ENCODE assay signal across 1 cellular context in the genomic region with DNA sequence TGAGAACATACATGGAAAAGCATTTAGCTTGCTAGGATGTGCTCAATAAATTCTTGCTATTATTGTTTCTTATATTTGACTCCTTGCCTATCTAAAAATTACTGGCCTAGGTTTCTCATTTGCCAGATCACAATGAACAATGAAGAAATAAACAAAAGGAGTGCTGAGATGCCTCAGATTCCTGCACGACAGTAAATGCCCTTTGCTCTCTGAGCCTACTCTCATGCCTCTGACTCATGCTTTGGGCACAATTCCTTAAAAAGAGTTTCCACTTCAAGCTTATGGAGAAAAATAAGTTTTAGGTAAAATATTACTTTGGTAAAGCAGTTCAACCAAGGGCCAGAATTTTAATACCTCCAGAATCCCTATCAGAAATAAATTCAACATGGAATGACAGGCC.
TF ChIP-seq lines count a peak whose summit lies in the region.

No MANE protein-coding gene starts in this region.

TF ChIP-seq in HCT116, 20 proteins besides CTCF, POLR2A, EP300 and RAD21 (continued from another document):
- TF ChIP-seq ZBTB33 (IDR thresholded peaks at IDR 0.05; ENCODE audit: extremely low read depth, insufficient replicate concordance, low read length): no peak
TF ChIP-seq in HCT116: peak in this region for 2.
